In genomic region chr6:33313105-33313708, GRCh38 we compare ENCODE assay signal across 8 cellular contexts. TPM values are rescaled to one million over a fixed set of nuclear protein-coding genes. Genes with fewer than 3 reads are reported as not detected.
DNase-seq lines count a peak whose midpoint lies in the region; ATAC-seq and TF ChIP-seq lines count a peak whose summit lies in the region.

No MANE protein-coding gene starts in this region.

- whole genome bisulfite sequencing in mesodermal cell (ENCODE audit: insufficient coverage in 2 of 2), 2 experiments, result 0 to 1% methylated on average over 28 to 33 of the region's 33 CpGs

- H3K4me1 ChIP-seq in endocrine pancreas (ENCODE audit: control insufficient read depth, insufficient read depth, low read length), result no peaks in the 10 kb centered on the region
- H3K4me1 ChIP-seq in mesodermal cell (ENCODE audit: control insufficient read depth, insufficient read depth, low read length, poor library complexity, severe bottlenecking), result peaks cover 9% of the 10 kb centered on the region
- peaks cover 13 to 50% (median 46%) of the 10 kb centered on the region in 5 donors for H3K4me1 ChIP-seq in subcutaneous abdominal adipose tissue (ENCODE audit: control insufficient read depth in 5 of 5, insufficient read depth in 5 of 5, low read length in 5 of 5)

- H3K27ac ChIP-seq in AG04450 (ENCODE audit: low read depth, low read length) (peak overlapping the region; percentile 94), mesodermal cell (ENCODE audit: low read depth, low read length, severe bottlenecking) (peak overlapping the region; percentile 69), subcutaneous abdominal adipose tissue (ENCODE audit: low read depth, low read length) (peak overlapping the region; percentile 96)

- H3K4me3 ChIP-seq in AG04450 (ENCODE audit: low read depth, low read length) (peak overlapping the region; percentile 95), endocrine pancreas (ENCODE audit: control insufficient read depth, insufficient read depth, low read length) (peak overlapping the region; percentile 54), mesodermal cell (ENCODE audit: extremely low read depth, insufficient read depth, low read length, poor library complexity, severe bottlenecking) (peak overlapping the region; percentile 62), subcutaneous abdominal adipose tissue (ENCODE audit: low read depth in 1 of 5, low read length in 5 of 5) (peak overlapping the region; percentile 92 to 99 (median 94))

- peak; percentile 2 for ATAC-seq in GM21360 (IDR thresholded peaks at IDR 0.05; ENCODE audit: unreplicated experiment)

- H3K9me3 ChIP-seq in AG04450 (ENCODE audit: control insufficient read depth, insufficient read depth, low read length) (peaks cover 4% of the 10 kb centered on the region; the same call in 1 of the 2 replicates), endocrine pancreas (ENCODE audit: control insufficient read depth, low read length) (no peaks in the 10 kb centered on the region), mesodermal cell (ENCODE audit: control insufficient read depth, low read length) (no peaks in the 10 kb centered on the region), subcutaneous abdominal adipose tissue (ENCODE audit: control insufficient read depth in 5 of 5, low read length in 5 of 5) (no peaks in the 10 kb centered on the region)

- intact Hi-C loops in posterior vena cava (cut with DNase I), result no loop called here

- H3K27me3 ChIP-seq in AG04450 (ENCODE audit: control insufficient read depth, insufficient read depth, low read length) (no peaks in the 10 kb centered on the region), endocrine pancreas (ENCODE audit: control insufficient read depth, insufficient read depth, low read length) (no peaks in the 10 kb centered on the region), subcutaneous abdominal adipose tissue (ENCODE audit: control insufficient read depth in 5 of 5, insufficient read depth in 4 of 5, low read length in 5 of 5) (no peaks in the 10 kb centered on the region)

- DNase-seq in AG04450 (ENCODE audit: low read depth, low spot score) (no peak), NCI-H1092 (lab: John Stamatoyannopoulos, UW) (peak; percentile 3), posterior vena cava (ENCODE audit: low spot score) (no peak)
- peak; percentile 49 to 61 for DNase-seq in activated CD4-positive, alpha-beta T cell treated with anti-CD3 and anti-CD28 coated beads, Interleukin-2, amount 50 U/mL, for 48 hours

- CTCF ChIA-PET in AG04450 (lab: Charles Lee), result interaction anchor here (3.0 kb wide), 1 partner anchor 14 kb away, joined by 14 read pairs; the partner anchor contains the start of gene RGL2

- POLR2A ChIA-PET in AG04450 (lab: Yijun Ruan, JAX), result interaction anchor here (0.5 to 2.8 kb wide), 4 partner anchors 10 to 41 kb away, joined by 3 to 14 read pairs (median 8); partner anchors contain the start of genes RGL2, RPS18 and VPS52

- H3K9ac ChIP-seq in endocrine pancreas (ENCODE audit: control insufficient read depth, insufficient read depth, low read length) (peak overlapping the region; percentile 88), subcutaneous abdominal adipose tissue (ENCODE audit: low read length in 5 of 5) (peak overlapping the region; percentile 87 to 100 (median 94))

- TF ChIP-seq CTCF in AG04450 (IDR thresholded peaks at IDR 0.05; ENCODE audit: low read depth, low read length), result no peak

- H3K36me3 ChIP-seq in endocrine pancreas (ENCODE audit: control insufficient read depth, insufficient read depth, low read length), result no peaks in the 10 kb centered on the region
- H3K36me3 ChIP-seq in mesodermal cell (ENCODE audit: control insufficient read depth, insufficient read depth, low read length), result peaks cover 16% of the 10 kb centered on the region
- peaks cover 0 to 15% (median 9%) of the 10 kb centered on the region in 5 donors for H3K36me3 ChIP-seq in subcutaneous abdominal adipose tissue (ENCODE audit: control insufficient read depth in 5 of 5, insufficient read depth in 5 of 5, low read length in 5 of 5)

RNA-seq across cellular contexts. Expression of gene TAPBP, which starts 0.7 kb away (rescaled TPM):
- polyA plus RNA-seq in AG04450 (2011; rRNA removed), result 29.3 and 37.9 TPM in 2 replicates
- 29.5 and 41.9 TPM in 2 replicates for polyA minus RNA-seq in AG04450 (2011; rRNA and poly(A)+ RNA removed)
- 24.0 TPM for polyA plus RNA-seq in mesodermal cell (2013, experiment 1 of 2)
- 19.1 TPM for polyA plus RNA-seq in mesodermal cell (2013, experiment 2 of 2)
- 10 to 100 TPM; 57.7 to 65.8 TPM for total RNA-seq in posterior vena cava

RNA-seq across cellular contexts. Expression of gene ZBTB22, which starts 4.3 kb away (rescaled TPM):
- 8.4 and 11.8 TPM in 2 replicates for polyA plus RNA-seq in AG04450 (2011; rRNA removed)
- 14.0 and 18.3 TPM in 2 replicates for polyA minus RNA-seq in AG04450 (2011; rRNA and poly(A)+ RNA removed)
- polyA plus RNA-seq in mesodermal cell (2013, experiment 1 of 2), result 21.2 TPM
- polyA plus RNA-seq in mesodermal cell (2013, experiment 2 of 2), result 14.2 TPM
- 10 to 100 TPM; 15.7 to 17.0 TPM for total RNA-seq in posterior vena cava

RNA-seq across cellular contexts. Expression of gene DAXX, which starts 9.6 kb away (rescaled TPM):
- 69.7 and 75.6 TPM in 2 replicates for polyA plus RNA-seq in AG04450 (2011; rRNA removed)
- polyA minus RNA-seq in AG04450 (2011; rRNA and poly(A)+ RNA removed), result 24.5 and 30.8 TPM in 2 replicates
- 40.5 TPM for polyA plus RNA-seq in mesodermal cell (2013, experiment 1 of 2)
- polyA plus RNA-seq in mesodermal cell (2013, experiment 2 of 2), result 36.8 TPM
- 10 to 100 TPM; 30.3 to 42.3 TPM for total RNA-seq in posterior vena cava

RNA-seq across cellular contexts. Expression of gene RGL2, which starts 14.5 kb away (rescaled TPM):
- polyA plus RNA-seq in AG04450 (2011; rRNA removed), result 21.9 and 25.0 TPM in 2 replicates
- 29.6 and 36.8 TPM in 2 replicates for polyA minus RNA-seq in AG04450 (2011; rRNA and poly(A)+ RNA removed)
- polyA plus RNA-seq in mesodermal cell (2013, experiment 1 of 2), result 64.2 TPM
- 53.6 TPM for polyA plus RNA-seq in mesodermal cell (2013, experiment 2 of 2)
- total RNA-seq in posterior vena cava, result 10 to 100 TPM; 52.4 to 52.8 TPM

RNA-seq across cellular contexts. Expression of gene PFDN6, which starts 23.8 kb away (rescaled TPM):
- polyA plus RNA-seq in AG04450 (2011; rRNA removed), result 59.6 and 64.6 TPM in 2 replicates
- polyA minus RNA-seq in AG04450 (2011; rRNA and poly(A)+ RNA removed), result 20.2 and 21.1 TPM in 2 replicates
- 92.7 TPM for polyA plus RNA-seq in mesodermal cell (2013, experiment 1 of 2)
- polyA plus RNA-seq in mesodermal cell (2013, experiment 2 of 2), result 81.2 TPM
- total RNA-seq in posterior vena cava, result 10 to 100 TPM; 29.1 to 31.0 TPM

Comparison
In these comparisons a context has a peak if more than half of its experiments do, and no peak if none do; other contexts are left out.
1. DNase-seq: peak in NCI-H1092 (single experiment) and activated CD4-positive, alpha-beta T cell treated with anti-CD3 and anti-CD28 coated beads, Interleukin-2, amount 50 U/mL, for 48 hours (2 of 2); none in AG04450 (single experiment) and posterior vena cava (single experiment).
2. Peak in every context shown above with its lines, with median percentiles within 50 percentile points of each other: H3K27ac ChIP-seq and H3K4me3 ChIP-seq.